ENCODE assay signal across 16 cellular contexts in the genomic region with DNA sequence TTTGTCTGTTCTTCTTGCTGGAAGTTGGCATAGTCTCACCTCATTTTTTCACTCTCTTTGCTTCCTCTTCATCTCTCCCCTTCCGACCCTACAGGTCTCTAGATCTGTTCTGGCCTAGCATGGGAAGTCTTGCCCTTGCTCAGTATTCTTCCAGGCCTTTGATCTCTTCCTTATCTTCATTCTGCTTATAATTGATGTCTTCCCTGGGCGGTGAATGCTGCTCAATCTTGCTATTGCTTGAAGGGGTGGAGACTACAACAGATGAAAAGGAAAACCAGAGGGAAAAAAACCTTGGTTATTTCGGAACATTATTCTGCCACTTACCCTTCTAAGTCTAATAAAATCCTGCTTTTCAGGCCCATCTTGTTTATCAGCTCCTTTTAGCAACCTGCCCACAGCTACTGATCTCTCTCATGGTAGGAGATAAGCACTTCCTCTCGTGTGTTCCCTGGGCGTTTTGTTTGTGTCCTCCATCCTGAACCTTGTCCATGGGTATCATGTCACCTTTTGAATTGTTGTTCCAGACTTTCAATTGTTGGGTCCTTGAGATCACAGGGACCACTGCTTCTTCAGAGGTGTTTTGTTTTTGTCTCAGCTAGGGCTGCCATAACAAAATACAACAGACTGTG.
"Had no signal": no experiment of that assay in that cellular context is flagged by ENCODE, and none has a peak within 500 bp of the region (broad histone marks: within the 10 kb centered on the region; RNA-seq: fewer than 3 reads in every experiment).

No MANE protein-coding gene starts in this region.

- DNase-seq: activated CD4-positive, alpha-beta T cell treated with anti-CD3 and anti-CD28 coated beads for 1 hour; activated CD4-positive, alpha-beta T cell treated with anti-CD3 and anti-CD28 coated beads, Interleukin-2, amount 50 U/mL, for 4 hours; activated T-cell treated with anti-CD3 and anti-CD28 coated beads for 4 hours; amniotic stem cell; central memory CD4-positive, alpha-beta T cell; colonic mucosa; hippocampal formation; left ventricle myocardium inferior; sigmoid colon; stimulated activated CD4-positive, alpha-beta T cell treated with anti-CD3 and anti-CD28 coated beads, Interleukin-12 subunit alpha, Interleukin-12 subunit beta, amount 100 ng/mL, for 4 hours; T-helper 9 cell had no signal

- H3K27me3 ChIP-seq: colonic mucosa, esophagus muscularis mucosa, neural progenitor cell, sigmoid colon had no signal

- H3K27ac Mint-ChIP-seq: activated naive CD4-positive, alpha-beta T cell treated with anti-CD3 and anti-CD28 coated beads, Interleukin-2, amount 50 U/mL, for 72 hours; neural progenitor cell; stimulated activated effector memory CD8-positive, alpha-beta T cell treated with anti-CD3 and anti-CD28 coated beads, Interleukin-12 subunit alpha, Interleukin-12 subunit beta, amount 100 ng/mL, for 72 hours had no signal

- H3K4me3 Mint-ChIP-seq: neural progenitor cell; stimulated activated effector memory CD8-positive, alpha-beta T cell treated with anti-CD3 and anti-CD28 coated beads, Interleukin-12 subunit alpha, Interleukin-12 subunit beta, amount 100 ng/mL, for 72 hours had no signal

- H3K4me3 ChIP-seq: colonic mucosa, esophagus muscularis mucosa, left ventricle myocardium inferior, neural progenitor cell, sigmoid colon, SK-N-MC had no signal

- H3K27ac ChIP-seq: colonic mucosa, left ventricle myocardium inferior, neural progenitor cell had no signal

- H3K4me1 Mint-ChIP-seq: stimulated activated effector memory CD8-positive, alpha-beta T cell treated with anti-CD3 and anti-CD28 coated beads, Interleukin-12 subunit alpha, Interleukin-12 subunit beta, amount 100 ng/mL, for 72 hours had no signal

- H3K9me3 ChIP-seq: colonic mucosa, esophagus muscularis mucosa, sigmoid colon had no signal

- H3K36me3 Mint-ChIP-seq: activated naive CD4-positive, alpha-beta T cell treated with anti-CD3 and anti-CD28 coated beads, Interleukin-2, amount 50 U/mL, for 72 hours; stimulated activated effector memory CD8-positive, alpha-beta T cell treated with anti-CD3 and anti-CD28 coated beads, Interleukin-12 subunit alpha, Interleukin-12 subunit beta, amount 100 ng/mL, for 72 hours had no signal

- H3K36me3 ChIP-seq: colonic mucosa, esophagus muscularis mucosa, left ventricle myocardium inferior, neural progenitor cell, sigmoid colon had no signal

- H3K9me3 Mint-ChIP-seq: activated naive CD4-positive, alpha-beta T cell treated with anti-CD3 and anti-CD28 coated beads, Interleukin-2, amount 50 U/mL, for 72 hours; stimulated activated effector memory CD8-positive, alpha-beta T cell treated with anti-CD3 and anti-CD28 coated beads, Interleukin-12 subunit alpha, Interleukin-12 subunit beta, amount 100 ng/mL, for 72 hours had no signal

- ATAC-seq: activated naive CD4-positive, alpha-beta T cell treated with anti-CD3 and anti-CD28 coated beads, Interleukin-2, amount 50 U/mL, for 72 hours had no signal

- H3K4me1 ChIP-seq: colonic mucosa had no signal
